ENCODE assay signal across 8 cellular contexts in the genomic region with DNA sequence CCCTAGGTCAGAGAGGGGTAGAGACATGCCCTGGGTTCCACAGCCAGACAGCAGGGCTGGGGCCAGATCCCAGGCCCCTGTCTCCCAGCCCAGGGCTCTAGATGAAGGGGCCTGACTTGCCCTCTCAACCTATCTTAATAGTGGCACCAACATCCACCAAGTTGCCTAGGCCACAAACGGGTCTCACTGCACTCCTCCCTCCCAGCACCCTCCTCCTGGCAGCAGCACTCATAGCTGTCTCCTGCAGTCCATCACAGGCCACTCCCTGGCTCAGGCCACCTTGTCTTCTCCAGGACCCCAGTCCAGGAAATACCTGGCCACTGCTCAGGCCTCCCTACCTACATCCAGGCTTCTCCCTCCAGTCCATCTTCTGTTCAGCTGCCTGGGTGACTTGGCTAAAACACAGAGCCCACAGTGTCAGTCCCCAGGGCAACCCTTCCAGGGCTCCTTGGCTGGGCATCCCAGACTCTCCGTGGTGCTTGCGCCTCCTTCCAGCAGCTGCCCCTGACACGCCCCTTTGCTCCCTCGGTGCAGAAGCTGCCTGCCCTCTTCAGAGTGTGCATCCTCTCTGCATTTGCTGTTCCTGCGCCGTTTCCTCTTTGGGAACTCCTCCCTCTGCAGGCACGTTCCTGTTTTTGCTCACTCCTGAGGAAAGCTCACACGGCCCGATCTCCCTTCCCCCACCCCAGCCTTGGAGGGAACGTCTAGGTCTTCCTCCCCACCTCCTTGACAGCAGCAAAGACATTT. TPM values are rescaled to one million over a fixed set of nuclear protein-coding genes. Genes with fewer than 3 reads are reported as not detected.
DNase-seq lines count a peak whose midpoint lies in the region; ATAC-seq and TF ChIP-seq lines count a peak whose summit lies in the region.

No MANE protein-coding gene starts in this region.

- H3K9me3 Mint-ChIP-seq in IgD-negative memory B cell, result peaks cover 0 to 7% (median 3%) of the 10 kb centered on the region in 3 donors
- peaks cover 12% of the 10 kb centered on the region for H3K9me3 Mint-ChIP-seq in activated CD4-positive, alpha-beta memory T cell treated with anti-CD3 and anti-CD28 coated beads for 36 hours

- H3K79me1 ChIP-seq in mesendoderm (ENCODE audit: low read length), result no peaks in the 10 kb centered on the region

- no peak overlapping the region for H3K23ac ChIP-seq in mesendoderm (ENCODE audit: low read length)

- H3K27me3 ChIP-seq in right atrium auricular region, result no peaks in the 10 kb centered on the region
- no peaks in the 10 kb centered on the region for H3K27me3 ChIP-seq in mesendoderm (ENCODE audit: insufficient read depth, low read length, poor library complexity)

- no peak overlapping the region for H2BK15ac ChIP-seq in mesendoderm (replicated peaks; ENCODE audit: low read depth)

- H3K36me3 ChIP-seq in right atrium auricular region, result no peaks in the 10 kb centered on the region
- no peaks in the 10 kb centered on the region for H3K36me3 ChIP-seq in mesendoderm (ENCODE audit: control insufficient read depth, insufficient read depth, low read length)

- peak overlapping the region; percentile 78 to 85 for H3K27ac ChIP-seq in right atrium auricular region
- no peak overlapping the region for H3K27ac ChIP-seq in mesendoderm (ENCODE audit: low read depth, low read length)

- no peak overlapping the region for H4K5ac ChIP-seq in mesendoderm (ENCODE audit: low read length)

- peaks cover 0 to 9% of the 10 kb centered on the region in 2 donors for H3K9me3 ChIP-seq in right atrium auricular region

- H3K9ac ChIP-seq in mesendoderm (ENCODE audit: low read length), result no peak overlapping the region

- intact Hi-C loops in activated CD4-positive, alpha-beta memory T cell treated with anti-CD3 and anti-CD28 coated beads for 36 hours (cut with micrococcal nuclease), result loop anchor here (2.0 kb wide), 2 partner anchors 69 to 77 kb away; no protein-coding TSS in a partner anchor

- no CpG with 5 or more reads among the region's 11 CpGs for WGBS in mesendoderm (ENCODE audit: extremely low coverage, insufficient coverage, low lambda C conversion rate)

- no peak overlapping the region for H3K4me2 ChIP-seq in mesendoderm (ENCODE audit: low read length)

- peak overlapping the region in 3 of 4 donors; percentile 19 to 83 (median 56) for H3K4me3 Mint-ChIP-seq in IgD-negative memory B cell
- H3K4me3 Mint-ChIP-seq in activated CD4-positive, alpha-beta memory T cell treated with anti-CD3 and anti-CD28 coated beads for 36 hours, result peak overlapping the region; percentile 8

- peak; percentile 20 for DNase-seq in activated CD4-positive, alpha-beta memory T cell treated with anti-CD3 and anti-CD28 coated beads for 36 hours
- DNase-seq in right atrium auricular region (ENCODE audit: low spot score) (peak; percentile 80), COLO668 (lab: John Stamatoyannopoulos, UW; ENCODE audit: unreplicated experiment) (no peak), mesendoderm (no peak)
- DNase-seq in stimulated activated CD8-positive, alpha-beta memory T cell treated with anti-CD3 and anti-CD28 coated beads, Interleukin-4, amount 100 ng/mL, for 48 hours, result peak; percentile 41

- H3K27ac Mint-ChIP-seq in IgD-negative memory B cell, result peak overlapping the region; percentile 85 to 89 (median 88)
- peak overlapping the region; percentile 85 for H3K27ac Mint-ChIP-seq in activated CD4-positive, alpha-beta memory T cell treated with anti-CD3 and anti-CD28 coated beads for 36 hours

- peaks cover 0 to 23% of the 10 kb centered on the region in 2 donors for H3K4me1 ChIP-seq in right atrium auricular region
- no peaks in the 10 kb centered on the region for H3K4me1 ChIP-seq in mesendoderm (ENCODE audit: control insufficient read depth, low read depth, low read length)

- H3K56ac ChIP-seq in mesendoderm (ENCODE audit: low read length), result no peak overlapping the region

- H3K79me2 ChIP-seq in mesendoderm (ENCODE audit: control insufficient read depth, insufficient read depth, low read length), result no peaks in the 10 kb centered on the region

- no peak overlapping the region for H2BK5ac ChIP-seq in mesendoderm (ENCODE audit: low read length)

- no peak overlapping the region for H2AK5ac ChIP-seq in mesendoderm (ENCODE audit: low read length)

- H4K8ac ChIP-seq in mesendoderm (ENCODE audit: low read depth, low read length), result no peak overlapping the region

- H3K4ac ChIP-seq in mesendoderm (ENCODE audit: low read depth, low read length), result no peak overlapping the region

- H3K4me3 ChIP-seq in right atrium auricular region (no peak overlapping the region), mesendoderm (ENCODE audit: low read length) (no peak overlapping the region)

- peaks cover 32% of the 10 kb centered on the region for H3K27me3 Mint-ChIP-seq in IgD-negative memory B cell
- no peaks in the 10 kb centered on the region for H3K27me3 Mint-ChIP-seq in activated CD4-positive, alpha-beta memory T cell treated with anti-CD3 and anti-CD28 coated beads for 36 hours

- no peaks in the 10 kb centered on the region for H3K36me3 Mint-ChIP-seq in IgD-negative memory B cell
- H3K36me3 Mint-ChIP-seq in activated CD4-positive, alpha-beta memory T cell treated with anti-CD3 and anti-CD28 coated beads for 36 hours, result peaks cover 10% of the 10 kb centered on the region

- CTCF ChIA-PET in activated CD4-positive, alpha-beta memory T cell treated with anti-CD3 and anti-CD28 coated beads for 36 hours (lab: Charles Lee), result interaction anchor here (1.2 kb wide), 1 partner anchor 42 kb away, joined by 3 read pairs; no protein-coding TSS in a partner anchor

- ATAC-seq in HG03196 (IDR thresholded peaks at IDR 0.05; ENCODE audit: unreplicated experiment), result no peak
- ATAC-seq in HG03108 (IDR thresholded peaks at IDR 0.05; ENCODE audit: unreplicated experiment), result no peak

- H3K4me1 Mint-ChIP-seq in IgD-negative memory B cell, result peaks cover 25 to 40% (median 35%) of the 10 kb centered on the region in 3 donors
- peaks cover 41% of the 10 kb centered on the region for H3K4me1 Mint-ChIP-seq in activated CD4-positive, alpha-beta memory T cell treated with anti-CD3 and anti-CD28 coated beads for 36 hours (ENCODE audit: low read depth)

- no peak overlapping the region for H2BK120ac ChIP-seq in mesendoderm (ENCODE audit: low read depth, low read length)

- peak in 1 of 2 donors; percentile 29 for TF ChIP-seq CTCF in right atrium auricular region (IDR thresholded peaks at IDR 0.05)

- POLR2A ChIA-PET in activated CD4-positive, alpha-beta memory T cell treated with anti-CD3 and anti-CD28 coated beads for 36 hours (lab: Charles Lee), result interaction anchor here (2.0 kb wide), 1 partner anchor 42 kb away, joined by 7 read pairs; no protein-coding TSS in a partner anchor

- H3K18ac ChIP-seq in mesendoderm (ENCODE audit: low read length), result no peak overlapping the region

RNA-seq across cellular contexts. Expression of gene LRRC32, which starts 40.5 kb away (rescaled TPM):
- not detected for polyA plus RNA-seq in IgD-negative memory B cell
- total RNA-seq in activated CD4-positive, alpha-beta memory T cell treated with anti-CD3 and anti-CD28 coated beads for 36 hours, result 10 to 100 TPM; 11.2 to 12.3 TPM
- 10 to 100 TPM; 37.9 to 56.0 TPM for total RNA-seq in right atrium auricular region
- 0.76 TPM for polyA plus RNA-seq in mesendoderm (2013, experiment 1 of 2)
- polyA plus RNA-seq in mesendoderm (2013, experiment 2 of 2), result 0.84 TPM

Comparison
In these comparisons a context has a peak if more than half of its experiments do, and no peak if none do; other contexts are left out.
1. DNase-seq: peak in activated CD4-positive, alpha-beta memory T cell treated with anti-CD3 and anti-CD28 coated beads for 36 hours (single experiment), right atrium auricular region (single experiment) and stimulated activated CD8-positive, alpha-beta memory T cell treated with anti-CD3 and anti-CD28 coated beads, Interleukin-4, amount 100 ng/mL, for 48 hours (single experiment); none in COLO668 (single experiment) and mesendoderm (single experiment).